In genomic region chr14:73255693-73256225, GRCh38 we compare ENCODE assay signal across 25 cellular contexts.
"Had no signal": no experiment of that assay in that cellular context is flagged by ENCODE, and none has a peak within 500 bp of the region (broad histone marks: within the 10 kb centered on the region; RNA-seq: fewer than 3 reads in every experiment).

No MANE protein-coding gene starts in this region.

- H3K4me1 Mint-ChIP-seq: naive thymus-derived CD4-positive, alpha-beta T cell; stimulated activated memory B cell treated with anti-CD40 and anti-IgM and Interleukin-4, amounts not matched to agents 10 μg/mL and 1 μg/mL and 100 μg/mL, for 72 hours had no signal

- H3K27ac ChIP-seq: epithelial cell of prostate, esophagus muscularis mucosa, gastrocnemius medialis, left lung, lower lobe of right lung, neutrophil, ovary, thoracic aorta had no signal

- H3K4me1 ChIP-seq: esophagus muscularis mucosa, gastrocnemius medialis, left lung, lower lobe of right lung had no signal

- H3K27ac Mint-ChIP-seq: dendritic cell treated with granulocyte-macrophage colony-stimulating factor and Interleukin-4, amounts not matched to agents 40 ng/mL and 50 ng/mL, for 4 days; effector memory CD8-positive, alpha-beta T cell; progenitor cell of endocrine pancreas; stimulated activated memory B cell treated with anti-CD40 and anti-IgM and Interleukin-4, amounts not matched to agents 10 μg/mL and 1 μg/mL and 100 μg/mL, for 72 hours had no signal

- H3K9me3 ChIP-seq: esophagus muscularis mucosa, gastrocnemius medialis, left lung, lower lobe of right lung, neutrophil, ovary, thoracic aorta had no signal

- H3K36me3 Mint-ChIP-seq: naive thymus-derived CD4-positive, alpha-beta T cell; stimulated activated memory B cell treated with anti-CD40 and anti-IgM and Interleukin-4, amounts not matched to agents 10 μg/mL and 1 μg/mL and 100 μg/mL, for 72 hours had no signal

- H3K4me3 ChIP-seq: esophagus muscularis mucosa, gastrocnemius medialis, left lung, lower lobe of right lung, ovary, thoracic aorta had no signal

- H3K27me3 ChIP-seq: esophagus muscularis mucosa, gastrocnemius medialis, left lung, neutrophil, ovary had no signal

- ATAC-seq: effector memory CD8-positive, alpha-beta T cell; gastrocnemius medialis; left lung; lower lobe of right lung; naive thymus-derived CD4-positive, alpha-beta T cell; right cardiac atrium; stimulated activated memory B cell treated with anti-CD40 and anti-IgM and Interleukin-4, amounts not matched to agents 10 μg/mL and 1 μg/mL and 100 μg/mL, for 72 hours; stimulated activated naive CD8-positive, alpha-beta T cell treated with anti-CD3 and anti-CD28 coated beads, Interleukin-15, amount 100 ng/mL, for 72 hours had no signal

- H3K36me3 ChIP-seq: gastrocnemius medialis, left lung, lower lobe of right lung, neutrophil, ovary, thoracic aorta had no signal

- H3K4me3 Mint-ChIP-seq: dendritic cell treated with granulocyte-macrophage colony-stimulating factor and Interleukin-4, amounts not matched to agents 40 ng/mL and 50 ng/mL, for 4 days; effector memory CD8-positive, alpha-beta T cell; naive thymus-derived CD4-positive, alpha-beta T cell; nephron progenitor cell; stimulated activated memory B cell treated with anti-CD40 and anti-IgM and Interleukin-4, amounts not matched to agents 10 μg/mL and 1 μg/mL and 100 μg/mL, for 72 hours; stimulated activated naive CD8-positive, alpha-beta T cell treated with anti-CD3 and anti-CD28 coated beads, Interleukin-15, amount 100 ng/mL, for 72 hours had no signal

- H3K9me3 Mint-ChIP-seq: dendritic cell treated with granulocyte-macrophage colony-stimulating factor and Interleukin-4, amounts not matched to agents 40 ng/mL and 50 ng/mL, for 4 days; effector memory CD8-positive, alpha-beta T cell; naive thymus-derived CD4-positive, alpha-beta T cell; nephron progenitor cell; stimulated activated memory B cell treated with anti-CD40 and anti-IgM and Interleukin-4, amounts not matched to agents 10 μg/mL and 1 μg/mL and 100 μg/mL, for 72 hours; stimulated activated naive CD8-positive, alpha-beta T cell treated with anti-CD3 and anti-CD28 coated beads, Interleukin-15, amount 100 ng/mL, for 72 hours had no signal

- DNase-seq: cerebellar nuclear complex; effector memory CD8-positive, alpha-beta T cell; gastrocnemius medialis; glutamatergic neuron; islet precursor cell; left lung; lower lobe of right lung; mesenchymal stem cell; naive thymus-derived CD4-positive, alpha-beta T cell; nephron progenitor cell; right cardiac atrium; small intestine; stimulated activated CD4-positive, alpha-beta T cell treated with anti-CD3 and anti-CD28 coated beads, Interleukin-4, amount 100 ng/mL, for 1 hour; stimulated activated CD8-positive, alpha-beta memory T cell treated with anti-CD3 and anti-CD28 coated beads, Interleukin-4, amount 100 ng/mL, for 48 hours; stimulated activated naive CD8-positive, alpha-beta T cell treated with anti-CD3 and anti-CD28 coated beads, Interleukin-15, amount 100 ng/mL, for 72 hours; trophoblast cell had no signal

- FAIRE-seq: colon, small intestine had no signal

- H3K27me3 Mint-ChIP-seq: dendritic cell treated with granulocyte-macrophage colony-stimulating factor and Interleukin-4, amounts not matched to agents 40 ng/mL and 50 ng/mL, for 4 days; naive thymus-derived CD4-positive, alpha-beta T cell; progenitor cell of endocrine pancreas had no signal
